In the genomic region with DNA sequence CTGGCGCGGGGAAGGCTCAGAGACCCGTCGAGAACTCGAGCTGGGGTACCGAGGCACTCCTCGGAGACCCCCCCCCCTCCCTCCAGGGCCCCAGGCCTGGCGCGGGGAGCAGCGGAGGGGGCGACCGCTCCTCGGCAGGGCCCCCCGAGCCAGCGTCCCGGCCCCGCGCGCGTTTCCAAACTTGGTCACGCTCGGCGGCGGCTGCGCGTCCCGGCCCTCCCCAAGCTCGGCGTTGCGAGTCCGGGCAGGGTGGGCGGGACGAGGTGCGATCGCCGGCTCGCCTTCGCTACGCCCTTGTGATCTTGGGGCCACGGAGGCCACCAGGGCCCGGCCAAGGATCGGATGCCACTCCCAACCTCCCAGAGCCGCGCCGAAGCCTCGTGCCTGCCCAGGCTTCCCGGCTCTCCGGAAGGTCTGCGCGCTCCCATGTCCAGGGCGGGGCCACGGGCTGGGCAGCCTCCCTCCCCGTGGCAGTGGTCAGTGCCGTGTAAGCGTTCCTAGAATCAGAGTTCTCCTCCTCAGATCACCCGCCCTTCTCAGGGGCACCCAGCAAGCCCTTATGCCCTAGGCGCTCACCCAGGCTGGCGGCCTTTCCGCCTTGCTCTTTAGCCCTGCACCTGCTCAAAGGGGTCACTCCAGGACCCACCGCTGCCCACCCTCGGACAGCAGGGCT, we compare ENCODE assay signal across 1 cellular context.
TF ChIP-seq lines count a peak whose summit lies in the region.

No MANE protein-coding gene starts in this region.

TF ChIP-seq in HepG2, 621 proteins besides CTCF, POLR2A, EP300 and RAD21 (continued from another document and continues in another):
- TF ChIP-seq, protein P1, sequence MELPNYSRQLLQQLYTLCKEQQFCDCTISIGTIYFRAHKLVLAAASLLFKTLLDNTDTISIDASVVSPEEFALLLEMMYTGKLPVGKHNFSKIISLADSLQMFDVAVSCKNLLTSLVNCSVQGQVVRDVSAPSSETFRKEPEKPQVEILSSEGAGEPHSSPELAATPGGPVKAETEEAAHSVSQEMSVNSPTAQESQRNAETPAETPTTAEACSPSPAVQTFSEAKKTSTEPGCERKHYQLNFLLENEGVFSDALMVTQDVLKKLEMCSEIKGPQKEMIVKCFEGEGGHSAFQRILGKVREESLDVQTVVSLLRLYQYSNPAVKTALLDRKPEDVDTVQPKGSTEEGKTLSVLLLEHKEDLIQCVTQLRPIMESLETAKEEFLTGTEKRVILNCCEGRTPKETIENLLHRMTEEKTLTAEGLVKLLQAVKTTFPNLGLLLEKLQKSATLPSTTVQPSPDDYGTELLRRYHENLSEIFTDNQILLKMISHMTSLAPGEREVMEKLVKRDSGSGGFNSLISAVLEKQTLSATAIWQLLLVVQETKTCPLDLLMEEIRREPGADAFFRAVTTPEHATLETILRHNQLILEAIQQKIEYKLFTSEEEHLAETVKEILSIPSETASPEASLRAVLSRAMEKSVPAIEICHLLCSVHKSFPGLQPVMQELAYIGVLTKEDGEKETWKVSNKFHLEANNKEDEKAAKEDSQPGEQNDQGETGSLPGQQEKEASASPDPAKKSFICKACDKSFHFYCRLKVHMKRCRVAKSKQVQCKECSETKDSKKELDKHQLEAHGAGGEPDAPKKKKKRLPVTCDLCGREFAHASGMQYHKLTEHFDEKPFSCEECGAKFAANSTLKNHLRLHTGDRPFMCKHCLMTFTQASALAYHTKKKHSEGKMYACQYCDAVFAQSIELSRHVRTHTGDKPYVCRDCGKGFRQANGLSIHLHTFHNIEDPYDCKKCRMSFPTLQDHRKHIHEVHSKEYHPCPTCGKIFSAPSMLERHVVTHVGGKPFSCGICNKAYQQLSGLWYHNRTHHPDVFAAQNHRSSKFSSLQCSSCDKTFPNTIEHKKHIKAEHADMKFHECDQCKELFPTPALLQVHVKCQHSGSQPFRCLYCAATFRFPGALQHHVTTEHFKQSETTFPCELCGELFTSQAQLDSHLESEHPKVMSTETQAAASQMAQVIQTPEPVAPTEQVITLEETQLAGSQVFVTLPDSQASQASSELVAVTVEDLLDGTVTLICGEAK (IDR thresholded peaks at IDR 0.05): no peak
- TF ChIP-seq, protein P1 (CRISPR knock-in tag; IDR thresholded peaks at IDR 0.05): 0 out of 2 replicates have a peak, but pooled peaks have one; percentile 29
- TF ChIP-seq MTF1 (CRISPR knock-in tag; IDR thresholded peaks at IDR 0.05): no peak
- TF ChIP-seq SRF (IDR thresholded peaks at IDR 0.05; ENCODE audit: low read depth, low read length): no peak
- peak; percentile 23; the same call in 1 of the 2 replicates for TF ChIP-seq FOXK1 (CRISPR knock-in tag; IDR thresholded peaks at IDR 0.05; ENCODE audit: borderline replicate concordance, low read depth)
- TF ChIP-seq HOXA3 (CRISPR knock-in tag; IDR thresholded peaks at IDR 0.05): peak; percentile 90
- TF ChIP-seq ETV5 (CRISPR knock-in tag; IDR thresholded peaks at IDR 0.05; ENCODE audit: borderline replicate concordance): peak; percentile 86
- TF ChIP-seq ZNF556 (CRISPR knock-in tag; IDR thresholded peaks at IDR 0.05; ENCODE audit: borderline replicate concordance): 0 out of 2 replicates have a peak, but pooled peaks have one; percentile 68
- peak; percentile 74; the same call in 1 of the 2 replicates for TF ChIP-seq ZFP62 (CRISPR knock-in tag; IDR thresholded peaks at IDR 0.05)
- TF ChIP-seq ZNF704 (CRISPR knock-in tag; IDR thresholded peaks at IDR 0.05; ENCODE audit: borderline replicate concordance): peak; percentile 50; the same call in 1 of the 2 replicates
- TF ChIP-seq FOSL1 (CRISPR knock-in tag; IDR thresholded peaks at IDR 0.05; ENCODE audit: borderline replicate concordance): no peak
- peak; percentile 89 for TF ChIP-seq MLX (CRISPR knock-in tag; IDR thresholded peaks at IDR 0.05)
- no peak for TF ChIP-seq CEBPZ (IDR thresholded peaks at IDR 0.05; ENCODE audit: low read length)
- TF ChIP-seq, protein P2, sequence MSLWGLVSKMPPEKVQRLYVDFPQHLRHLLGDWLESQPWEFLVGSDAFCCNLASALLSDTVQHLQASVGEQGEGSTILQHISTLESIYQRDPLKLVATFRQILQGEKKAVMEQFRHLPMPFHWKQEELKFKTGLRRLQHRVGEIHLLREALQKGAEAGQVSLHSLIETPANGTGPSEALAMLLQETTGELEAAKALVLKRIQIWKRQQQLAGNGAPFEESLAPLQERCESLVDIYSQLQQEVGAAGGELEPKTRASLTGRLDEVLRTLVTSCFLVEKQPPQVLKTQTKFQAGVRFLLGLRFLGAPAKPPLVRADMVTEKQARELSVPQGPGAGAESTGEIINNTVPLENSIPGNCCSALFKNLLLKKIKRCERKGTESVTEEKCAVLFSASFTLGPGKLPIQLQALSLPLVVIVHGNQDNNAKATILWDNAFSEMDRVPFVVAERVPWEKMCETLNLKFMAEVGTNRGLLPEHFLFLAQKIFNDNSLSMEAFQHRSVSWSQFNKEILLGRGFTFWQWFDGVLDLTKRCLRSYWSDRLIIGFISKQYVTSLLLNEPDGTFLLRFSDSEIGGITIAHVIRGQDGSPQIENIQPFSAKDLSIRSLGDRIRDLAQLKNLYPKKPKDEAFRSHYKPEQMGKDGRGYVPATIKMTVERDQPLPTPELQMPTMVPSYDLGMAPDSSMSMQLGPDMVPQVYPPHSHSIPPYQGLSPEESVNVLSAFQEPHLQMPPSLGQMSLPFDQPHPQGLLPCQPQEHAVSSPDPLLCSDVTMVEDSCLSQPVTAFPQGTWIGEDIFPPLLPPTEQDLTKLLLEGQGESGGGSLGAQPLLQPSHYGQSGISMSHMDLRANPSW (CRISPR knock-in tag; IDR thresholded peaks at IDR 0.05; ENCODE audit: borderline replicate concordance): no peak
- TF ChIP-seq EEA1 (CRISPR knock-in tag; IDR thresholded peaks at IDR 0.05; ENCODE audit: borderline replicate concordance): peak; percentile 93; the same call in 1 of the 2 replicates
- TF ChIP-seq, protein P3, sequence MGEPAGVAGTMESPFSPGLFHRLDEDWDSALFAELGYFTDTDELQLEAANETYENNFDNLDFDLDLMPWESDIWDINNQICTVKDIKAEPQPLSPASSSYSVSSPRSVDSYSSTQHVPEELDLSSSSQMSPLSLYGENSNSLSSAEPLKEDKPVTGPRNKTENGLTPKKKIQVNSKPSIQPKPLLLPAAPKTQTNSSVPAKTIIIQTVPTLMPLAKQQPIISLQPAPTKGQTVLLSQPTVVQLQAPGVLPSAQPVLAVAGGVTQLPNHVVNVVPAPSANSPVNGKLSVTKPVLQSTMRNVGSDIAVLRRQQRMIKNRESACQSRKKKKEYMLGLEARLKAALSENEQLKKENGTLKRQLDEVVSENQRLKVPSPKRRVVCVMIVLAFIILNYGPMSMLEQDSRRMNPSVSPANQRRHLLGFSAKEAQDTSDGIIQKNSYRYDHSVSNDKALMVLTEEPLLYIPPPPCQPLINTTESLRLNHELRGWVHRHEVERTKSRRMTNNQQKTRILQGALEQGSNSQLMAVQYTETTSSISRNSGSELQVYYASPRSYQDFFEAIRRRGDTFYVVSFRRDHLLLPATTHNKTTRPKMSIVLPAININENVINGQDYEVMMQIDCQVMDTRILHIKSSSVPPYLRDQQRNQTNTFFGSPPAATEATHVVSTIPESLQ (CRISPR knock-in tag; conservative IDR thresholded peaks at IDR 0.05): peak; percentile 90; the same call in 1 of the 2 replicates
- no peak for TF ChIP-seq ZNF619 (CRISPR knock-in tag; IDR thresholded peaks at IDR 0.05)
- peak; percentile 70 for TF ChIP-seq HNF4A (CRISPR knock-in tag; IDR thresholded peaks at IDR 0.05)
- TF ChIP-seq CEBPG (CRISPR knock-in tag; IDR thresholded peaks at IDR 0.05): peak; percentile 23; the same call in 1 of the 2 replicates
- peak; percentile 80 for TF ChIP-seq HDAC1 (CRISPR knock-in tag; IDR thresholded peaks at IDR 0.05)
- TF ChIP-seq RXRB (CRISPR knock-in tag; IDR thresholded peaks at IDR 0.05; ENCODE audit: borderline replicate concordance): peak; percentile 79
- TF ChIP-seq PITX1 (CRISPR knock-in tag; IDR thresholded peaks at IDR 0.05): 0 out of 2 replicates have a peak, but pooled peaks have one; percentile 62
- 0 out of 2 replicates have a peak, but pooled peaks have one; percentile 40 for TF ChIP-seq PCBP1 (IDR thresholded peaks at IDR 0.05; ENCODE audit: borderline replicate concordance, low read depth, low read length)
- peak; percentile 90; the same call in 1 of the 2 replicates for TF ChIP-seq PAX8 (CRISPR knock-in tag; IDR thresholded peaks at IDR 0.05; ENCODE audit: borderline replicate concordance)
- no peak for TF ChIP-seq RBM22 (optimal IDR thresholded peaks at IDR 0.05; ENCODE audit: low read length)
- TF ChIP-seq ZXDC (CRISPR knock-in tag; IDR thresholded peaks at IDR 0.05): 0 out of 2 replicates have a peak, but pooled peaks have one; percentile 75
- TF ChIP-seq ELF1 (CRISPR knock-in tag; IDR thresholded peaks at IDR 0.05): peak; percentile 60
- TF ChIP-seq MAFG (CRISPR knock-in tag; IDR thresholded peaks at IDR 0.05): peak; percentile 13; the same call in 1 of the 2 replicates
- peak; percentile 83 for TF ChIP-seq WIZ (CRISPR knock-in tag; IDR thresholded peaks at IDR 0.05)
- peak; percentile 88 for TF ChIP-seq ARNT2 (CRISPR knock-in tag; IDR thresholded peaks at IDR 0.05; ENCODE audit: low read depth)
- peak; percentile 95; the same call in 1 of the 2 replicates for TF ChIP-seq RFXAP (CRISPR knock-in tag; IDR thresholded peaks at IDR 0.05; ENCODE audit: borderline replicate concordance)
